Comparison of ENCODE assay signal across 9 cellular contexts in the genomic region with DNA sequence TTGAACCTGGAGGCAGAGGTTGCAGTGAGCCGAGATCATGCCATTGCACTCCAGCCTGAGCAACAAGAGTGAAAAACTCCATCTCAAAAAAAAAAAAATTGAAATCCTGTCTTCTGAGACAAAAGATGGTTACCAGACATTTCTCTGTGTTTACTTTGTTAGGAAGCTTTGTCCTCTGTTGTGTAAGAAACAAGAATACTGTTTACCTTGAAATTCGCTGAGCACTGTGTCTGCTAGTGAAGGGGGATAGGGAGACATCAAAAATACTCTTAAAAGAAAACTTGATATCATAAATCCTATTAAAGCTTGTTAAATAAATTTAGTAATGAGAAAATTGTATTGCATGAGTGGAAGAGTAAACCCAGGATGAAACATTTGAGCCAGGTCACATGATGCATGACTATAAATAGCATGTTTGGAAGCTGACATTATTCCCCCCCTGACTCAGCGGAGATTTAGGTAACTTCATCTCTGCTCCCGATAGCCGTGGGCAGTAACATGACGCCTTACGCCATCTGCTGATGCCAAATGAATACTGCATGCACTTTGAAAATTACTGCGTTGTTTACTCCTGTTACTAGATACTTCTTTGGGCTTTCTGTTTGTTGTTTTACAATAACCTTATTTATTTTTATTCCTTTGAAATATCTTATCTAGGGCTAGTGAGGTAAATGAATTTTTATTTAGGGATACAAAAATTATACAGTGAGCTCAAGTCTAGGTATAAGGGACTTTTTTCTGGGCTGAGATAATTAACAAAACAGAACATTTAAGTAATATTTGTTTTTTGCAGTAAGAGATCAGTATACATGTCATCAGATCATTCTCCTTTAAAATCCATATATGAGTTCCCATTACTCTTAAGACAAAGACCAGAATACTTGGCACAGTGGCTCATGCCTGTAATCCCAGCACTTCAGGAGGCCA.
DNase-seq lines count a peak whose midpoint lies in the region; ATAC-seq, FAIRE-seq and TF ChIP-seq lines count a peak whose summit lies in the region.
"Had no signal": no experiment of that assay in that cellular context is flagged by ENCODE, and none has a peak within 500 bp of the region (broad histone marks: within the 10 kb centered on the region; RNA-seq: fewer than 3 reads in every experiment).

No MANE protein-coding gene starts in this region.

- intact Hi-C loops in Calu3 (cut with micrococcal nuclease; ENCODE audit: unreplicated experiment), result loop anchor here (1.0 to 5.0 kb wide), 3 partner anchors 135 to 233 kb away; a partner anchor contains a TSS
- intact Hi-C loops in K562 (cut with micrococcal nuclease), result loop anchor here (1.0 to 10.0 kb wide), 4 partner anchors 119 to 183 kb away; a partner anchor contains a TSS

- H3K36me3 Mint-ChIP-seq in Calu3 (ENCODE audit: insufficient read depth, unreplicated experiment), result peaks cover 9% of the 10 kb centered on the region
- H3K36me3 Mint-ChIP-seq: activated naive CD8-positive, alpha-beta T cell had no signal

- peak; percentile 42; the same call in 1 of the 2 replicates for TF ChIP-seq EP300 in K562 (IDR thresholded peaks at IDR 0.05; ENCODE audit: low read length)

- BruUV-seq in Calu3 (replicated peaks; lab: Mats Ljungman, UMichigan) (no TSS peak), K562 (replicated peaks; lab: Mats Ljungman, UMichigan) (no TSS peak)

- H3K36me3 ChIP-seq in H7 (replicated peaks; ENCODE audit: control insufficient read depth, insufficient read depth, low read length), result no peaks in the 10 kb centered on the region
- H3K36me3 ChIP-seq in K562 (ENCODE audit: control insufficient read depth, insufficient read depth, low read length), result peaks cover 16% of the 10 kb centered on the region; the same call in 1 of the 3 replicates

- peak; percentile 90 for FAIRE-seq in K562 (lab: Jason Lieb, UNC)

- H3K4me3 ChIP-seq in H7 (ENCODE audit: insufficient read depth, low read depth, low read length) (no peak overlapping the region), K562 (no peak overlapping the region)

- H3K4me1 ChIP-seq in K562 (replicated peaks in 1 of 2; ENCODE audit: control insufficient read depth in 2 of 2, insufficient read depth in 2 of 2, low read length in 2 of 2), result no peaks in the 10 kb centered on the region

- H3K27me3 ChIP-seq in H7 (ENCODE audit: control insufficient read depth, insufficient read depth, low read length) (no peaks in the 10 kb centered on the region), K562 (ENCODE audit: control insufficient read depth in 2 of 2, insufficient read depth in 2 of 2, low read length in 2 of 2) (no peaks in the 10 kb centered on the region)

- H3K27ac Mint-ChIP-seq in Calu3 (ENCODE audit: unreplicated experiment), result no peak overlapping the region
- H3K27ac Mint-ChIP-seq: activated naive CD8-positive, alpha-beta T cell had no signal

- CTCF ChIA-PET in Calu3 (lab: Charles Lee), result interaction anchor here (1.1 to 1.3 kb wide), 2 partner anchors 23 to 183 kb away, joined by 4 to 15 read pairs; no protein-coding TSS in a partner anchor
- CTCF ChIA-PET in K562 (lab: Yijun Ruan, JAX; ENCODE audit: low intra/inter-chr PET ratio), result interaction anchor here (0.6 to 4.2 kb wide), 5 partner anchors 17 to 192 kb away, joined by 3 to 79 read pairs (median 3); no protein-coding TSS in a partner anchor

- peak; percentile 65 for DNase-seq in Calu3
- peak; percentile 66 for DNase-seq in H7
- peak; percentile 77 for DNase-seq in NCI-H1436 treated with DMSO at 0.1 percent for 48 hours (lab: John Stamatoyannopoulos, UW)
- DNase-seq in T follicular helper cell (ENCODE audit: low read depth), result peak; percentile 9
- peak; percentile 70 to 87 (median 78) for DNase-seq in K562 (ENCODE audit: extremely low read depth in 1 of 4, low spot score in 3 of 4)
- DNase-seq in iPS-NIHi11 (ENCODE audit: low spot score), result peak; percentile 73
- DNase-seq in smooth muscle cell of the brain vasculature (ENCODE audit: low read depth, low spot score), result peak; percentile 88

- TF ChIP-seq RAD21 in K562 (CRISPR knock-in tag; conservative IDR thresholded peaks at IDR 0.05 in 1 of 2, IDR thresholded peaks at IDR 0.05 in 1 of 2), result peak; percentile 97 to 98

- H3K9me3 Mint-ChIP-seq in Calu3 (ENCODE audit: low read depth, unreplicated experiment), result no peaks in the 10 kb centered on the region

- H4K20me1 ChIP-seq in K562 (replicated peaks; ENCODE audit: control insufficient read depth, insufficient read depth, low read length), result no peaks in the 10 kb centered on the region

- no peak overlapping the region for H3K4me3 Mint-ChIP-seq in Calu3 (ENCODE audit: low read depth, unreplicated experiment)
- H3K4me3 Mint-ChIP-seq: activated naive CD8-positive, alpha-beta T cell had no signal

- H3K27me3 Mint-ChIP-seq in Calu3 (ENCODE audit: unreplicated experiment), result no peaks in the 10 kb centered on the region

- peak; percentile 95 for ATAC-seq in K562
- no peak for ATAC-seq in GM19467 (IDR thresholded peaks at IDR 0.05; ENCODE audit: unreplicated experiment)

- TF ChIP-seq POLR2A in K562 (conservative IDR thresholded peaks at IDR 0.05), result no peak

- H3K9me1 ChIP-seq in K562 (ENCODE audit: control insufficient read depth, insufficient read depth, low read length), result no peaks in the 10 kb centered on the region

- H3K9me3 ChIP-seq in K562 (replicated peaks; ENCODE audit: control insufficient read depth, insufficient read depth, low read depth, low read length), result no peaks in the 10 kb centered on the region

- H3K27ac ChIP-seq in K562 (ENCODE audit: extremely low read depth, low read depth, low read length), result no peak overlapping the region

- peaks cover 9% of the 10 kb centered on the region for H3K4me1 Mint-ChIP-seq in Calu3 (ENCODE audit: low read depth, unreplicated experiment)

- TF ChIP-seq CTCF in Calu3 (IDR thresholded peaks at IDR 0.05; ENCODE audit: unreplicated experiment), result peak; percentile 82
- peak; percentile 91 to 98 (median 91) for TF ChIP-seq CTCF in K562 (IDR thresholded peaks at IDR 0.05 in 2 of 3, conservative IDR thresholded peaks at IDR 0.05 in 1 of 3; ENCODE audit: insufficient read depth in 2 of 3, low read depth in 1 of 3, low read length in 3 of 3)

- H3K79me2 ChIP-seq in K562 (ENCODE audit: control insufficient read depth, insufficient read depth, low read length), result no peaks in the 10 kb centered on the region

- POLR2A ChIA-PET in K562 (lab: Yijun Ruan, JAX), result interaction anchor here (0.6 to 1.7 kb wide), 3 partner anchors 11 to 296 kb away, joined by 3 to 6 read pairs (median 4); no protein-coding TSS in a partner anchor

- in situ Hi-C loops in K562 (cut with MboI), result loop anchor here (5.0 kb wide), 1 partner anchor 183 kb away; no protein-coding TSS in a partner anchor

- WGBS in K562 (ENCODE audit: insufficient coverage, low coverage, missing lambda C conversion rate), result 24% methylated on average over 8 of the region's 8 CpGs

- no peak overlapping the region for H3K9ac ChIP-seq in K562 (ENCODE audit: insufficient read depth in 1 of 2, low read depth in 2 of 2, low read length in 2 of 2)

- H3K4me2 ChIP-seq in K562 (ENCODE audit: insufficient read depth, low read length), result no peak overlapping the region

- H2AFZ ChIP-seq in K562 (ENCODE audit: low read depth, low read length), result no peak overlapping the region

TF ChIP-seq in K562, 482 proteins besides CTCF, POLR2A, EP300 and RAD21 (continues in another document):
- TF ChIP-seq SRSF3 (IDR thresholded peaks at IDR 0.05; ENCODE audit: insufficient read depth, low read length) (no peak), THRAP3 (IDR thresholded peaks at IDR 0.05; ENCODE audit: borderline replicate concordance) (no peak), NFATC3 (IDR thresholded peaks at IDR 0.05) (no peak), ZBTB8A (IDR thresholded peaks at IDR 0.05; ENCODE audit: partially characterized antibody) (no peak), ETV6 (IDR thresholded peaks at IDR 0.05; ENCODE audit: borderline replicate concordance in 1 of 2, low read depth in 2 of 2, low read length in 1 of 2) (no peak), ETV6 (CRISPR knock-in tag; IDR thresholded peaks at IDR 0.05; ENCODE audit: borderline replicate concordance) (no peak), POLR2B (IDR thresholded peaks at IDR 0.05; ENCODE audit: low read depth, partially characterized antibody) (no peak)
- TF ChIP-seq, protein P1, sequence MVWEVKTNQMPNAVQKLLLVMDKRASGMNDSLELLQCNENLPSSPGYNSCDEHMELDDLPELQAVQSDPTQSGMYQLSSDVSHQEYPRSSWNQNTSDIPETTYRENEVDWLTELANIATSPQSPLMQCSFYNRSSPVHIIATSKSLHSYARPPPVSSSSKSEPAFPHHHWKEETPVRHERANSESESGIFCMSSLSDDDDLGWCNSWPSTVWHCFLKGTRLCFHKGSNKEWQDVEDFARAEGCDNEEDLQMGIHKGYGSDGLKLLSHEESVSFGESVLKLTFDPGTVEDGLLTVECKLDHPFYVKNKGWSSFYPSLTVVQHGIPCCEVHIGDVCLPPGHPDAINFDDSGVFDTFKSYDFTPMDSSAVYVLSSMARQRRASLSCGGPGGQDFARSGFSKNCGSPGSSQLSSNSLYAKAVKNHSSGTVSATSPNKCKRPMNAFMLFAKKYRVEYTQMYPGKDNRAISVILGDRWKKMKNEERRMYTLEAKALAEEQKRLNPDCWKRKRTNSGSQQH (CRISPR knock-in tag; IDR thresholded peaks at IDR 0.05), result no peak
- TF ChIP-seq, protein P2, sequence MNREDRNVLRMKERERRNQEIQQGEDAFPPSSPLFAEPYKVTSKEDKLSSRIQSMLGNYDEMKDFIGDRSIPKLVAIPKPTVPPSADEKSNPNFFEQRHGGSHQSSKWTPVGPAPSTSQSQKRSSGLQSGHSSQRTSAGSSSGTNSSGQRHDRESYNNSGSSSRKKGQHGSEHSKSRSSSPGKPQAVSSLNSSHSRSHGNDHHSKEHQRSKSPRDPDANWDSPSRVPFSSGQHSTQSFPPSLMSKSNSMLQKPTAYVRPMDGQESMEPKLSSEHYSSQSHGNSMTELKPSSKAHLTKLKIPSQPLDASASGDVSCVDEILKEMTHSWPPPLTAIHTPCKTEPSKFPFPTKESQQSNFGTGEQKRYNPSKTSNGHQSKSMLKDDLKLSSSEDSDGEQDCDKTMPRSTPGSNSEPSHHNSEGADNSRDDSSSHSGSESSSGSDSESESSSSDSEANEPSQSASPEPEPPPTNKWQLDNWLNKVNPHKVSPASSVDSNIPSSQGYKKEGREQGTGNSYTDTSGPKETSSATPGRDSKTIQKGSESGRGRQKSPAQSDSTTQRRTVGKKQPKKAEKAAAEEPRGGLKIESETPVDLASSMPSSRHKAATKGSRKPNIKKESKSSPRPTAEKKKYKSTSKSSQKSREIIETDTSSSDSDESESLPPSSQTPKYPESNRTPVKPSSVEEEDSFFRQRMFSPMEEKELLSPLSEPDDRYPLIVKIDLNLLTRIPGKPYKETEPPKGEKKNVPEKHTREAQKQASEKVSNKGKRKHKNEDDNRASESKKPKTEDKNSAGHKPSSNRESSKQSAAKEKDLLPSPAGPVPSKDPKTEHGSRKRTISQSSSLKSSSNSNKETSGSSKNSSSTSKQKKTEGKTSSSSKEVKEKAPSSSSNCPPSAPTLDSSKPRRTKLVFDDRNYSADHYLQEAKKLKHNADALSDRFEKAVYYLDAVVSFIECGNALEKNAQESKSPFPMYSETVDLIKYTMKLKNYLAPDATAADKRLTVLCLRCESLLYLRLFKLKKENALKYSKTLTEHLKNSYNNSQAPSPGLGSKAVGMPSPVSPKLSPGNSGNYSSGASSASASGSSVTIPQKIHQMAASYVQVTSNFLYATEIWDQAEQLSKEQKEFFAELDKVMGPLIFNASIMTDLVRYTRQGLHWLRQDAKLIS (CRISPR knock-in tag; IDR thresholded peaks at IDR 0.05), result no peak

Comparison
In these comparisons a context has a peak if more than half of its experiments do, and no peak if none do; other contexts are left out.
1. DNase-seq: peak in every context shown above with its lines; median percentile 88 in smooth muscle cell of the brain vasculature; 78 in K562; 77 in NCI-H1436 treated with DMSO at 0.1 percent for 48 hours; 73 in iPS-NIHi11; 66 in H7; 65 in Calu3; 9 in T follicular helper cell.